In genomic region chr3:115624029-115624645, GRCh38 we compare ENCODE assay signal across 11 cellular contexts. TPM values are rescaled to one million over a fixed set of nuclear protein-coding genes. Genes with fewer than 3 reads are reported as not detected.
A peak's percentile ranks its signal among the peaks of the same experiment; 100 is the strongest.
DNase-seq lines count a peak whose midpoint lies in the region; ATAC-seq and TF ChIP-seq lines count a peak whose summit lies in the region.
"Had no signal": no experiment of that assay in that cellular context is flagged by ENCODE, and none has a peak within 500 bp of the region (broad histone marks: within the 10 kb centered on the region; RNA-seq: fewer than 3 reads in every experiment).

No MANE protein-coding gene starts in this region.

- no peak for TF ChIP-seq POLR2A in gastrocnemius medialis (IDR thresholded peaks at IDR 0.05)

- peaks cover 23% of the 10 kb centered on the region for H3K27me3 Mint-ChIP-seq in glutamatergic neuron (ENCODE audit: unreplicated experiment)

- in situ Hi-C loops in gastrocnemius medialis (cut with MboI; ENCODE audit: low sequenced_read_pairs in 4 of 4), result no loop called here

- peak; percentile 20 for DNase-seq in NCI-H2227 (lab: John Stamatoyannopoulos, UW; ENCODE audit: unreplicated experiment)
- DNase-seq in NCI-H2227 treated with DMSO at 0.1 percent for 48 hours (lab: John Stamatoyannopoulos, UW), result no peak
- DNase-seq in glutamatergic neuron, result peak; percentile 64
- DNase-seq in gastrocnemius medialis, result no peak
- DNase-seq in stimulated activated CD4-positive, alpha-beta T cell treated with anti-CD3 and anti-CD28 coated beads, Interleukin-4, amount 100 ng/mL, for 24 hours, result no peak
- DNase-seq in RWPE1 (ENCODE audit: low spot score), result no peak
- no peak for DNase-seq in COLO829 (ENCODE audit: low spot score)
- DNase-seq: Kasumi-1 had no signal

- TF ChIP-seq CTCF in glutamatergic neuron (IDR thresholded peaks at IDR 0.05; ENCODE audit: partially characterized antibody, unreplicated experiment) (no peak), gastrocnemius medialis (IDR thresholded peaks at IDR 0.05 in 4 of 5, conservative IDR thresholded peaks at IDR 0.05 in 1 of 5) (no peak), RWPE1 (conservative IDR thresholded peaks at IDR 0.05; ENCODE audit: low read depth) (no peak)

- ATAC-seq in SK-N-SH treated with all-trans-retinoic acid at 6 μM for 48 hours (peak; percentile 23), gastrocnemius medialis (no peak)

- peak overlapping the region; percentile 99 for H3K27ac Mint-ChIP-seq in glutamatergic neuron (ENCODE audit: unreplicated experiment)
- H3K27ac Mint-ChIP-seq: T-helper 2 cell treated with Interferon-gamma antibody and Interleukin-4, amounts not matched to agents 5 μg/mL and 100 μg/mL, for 36 hours had no signal

- peaks cover 16% of the 10 kb centered on the region for H3K4me1 Mint-ChIP-seq in glutamatergic neuron (ENCODE audit: low read depth, unreplicated experiment)

- no peaks in the 10 kb centered on the region for H3K36me3 ChIP-seq in gastrocnemius medialis

- H3K9me3 Mint-ChIP-seq in glutamatergic neuron (ENCODE audit: unreplicated experiment), result peaks cover 29% of the 10 kb centered on the region
- H3K9me3 Mint-ChIP-seq: T-helper 2 cell treated with Interferon-gamma antibody and Interleukin-4, amounts not matched to agents 5 μg/mL and 100 μg/mL, for 36 hours had no signal

- H3K4me3 Mint-ChIP-seq in glutamatergic neuron (ENCODE audit: unreplicated experiment), result no peak overlapping the region
- H3K4me3 Mint-ChIP-seq: T-helper 2 cell treated with Interferon-gamma antibody and Interleukin-4, amounts not matched to agents 5 μg/mL and 100 μg/mL, for 36 hours had no signal

- no peaks in the 10 kb centered on the region for H3K9me3 ChIP-seq in gastrocnemius medialis

- H3K27me3 ChIP-seq in gastrocnemius medialis, result peaks cover 5 to 12% (median 11%) of the 10 kb centered on the region in 3 donors

- CTCF ChIA-PET in RWPE1 (lab: Yijun Ruan, JAX), result interaction anchor here (0.5 kb wide), 1 partner anchor 522 kb away, joined by 3 read pairs; no protein-coding TSS in a partner anchor

- POLR2A ChIA-PET in RWPE1 (lab: Yijun Ruan, JAX; ENCODE audit: low non-redundant PET), result no interaction called here

- no peaks in the 10 kb centered on the region for H3K36me3 Mint-ChIP-seq in glutamatergic neuron (ENCODE audit: unreplicated experiment)

- peak overlapping the region in 3 of 4 donors; percentile 21 to 36 (median 23) for H3K4me3 ChIP-seq in gastrocnemius medialis

- no peak overlapping the region for H3K27ac ChIP-seq in gastrocnemius medialis
- H3K27ac ChIP-seq in RWPE1, result no peak overlapping the region
- H3K27ac ChIP-seq: skin epidermis had no signal

- intact Hi-C loops in gastrocnemius medialis (cut with DNase I; ENCODE audit: low total_unique reads), result no loop called here

- H3K4me1 ChIP-seq in gastrocnemius medialis, result peaks cover 4 to 5% of the 10 kb centered on the region in 2 donors

TF ChIP-seq in SK-N-SH treated with all-trans-retinoic acid at 6 μM for 48 hours, 23 proteins besides CTCF, POLR2A, EP300 and RAD21:
- TF ChIP-seq POU6F1 (CRISPR knock-in tag; IDR thresholded peaks at IDR 0.05; ENCODE audit: borderline replicate concordance, low read depth) (no peak), ESRRG (CRISPR knock-in tag; IDR thresholded peaks at IDR 0.05) (no peak), CSRNP3 (CRISPR knock-in tag; IDR thresholded peaks at IDR 0.05) (no peak), SNAI2 (CRISPR knock-in tag; IDR thresholded peaks at IDR 0.05) (no peak), BACH2 (CRISPR knock-in tag; IDR thresholded peaks at IDR 0.05; ENCODE audit: borderline replicate concordance) (no peak), TCF4 (CRISPR knock-in tag; IDR thresholded peaks at IDR 0.05; ENCODE audit: borderline replicate concordance) (no peak), RARB (CRISPR knock-in tag; IDR thresholded peaks at IDR 0.05) (no peak), ZFP3 (CRISPR knock-in tag; IDR thresholded peaks at IDR 0.05) (no peak), CSDC2 (CRISPR knock-in tag; IDR thresholded peaks at IDR 0.05) (no peak), GLIS3 (CRISPR knock-in tag; IDR thresholded peaks at IDR 0.05) (no peak), CREB5 (CRISPR knock-in tag; IDR thresholded peaks at IDR 0.05; ENCODE audit: low read depth) (no peak), ISL1 (CRISPR knock-in tag; IDR thresholded peaks at IDR 0.05) (no peak), ARNTL (CRISPR knock-in tag; IDR thresholded peaks at IDR 0.05; ENCODE audit: borderline replicate concordance, low read depth) (no peak), ZNF70 (CRISPR knock-in tag; IDR thresholded peaks at IDR 0.05) (no peak), PATZ1 (CRISPR knock-in tag; IDR thresholded peaks at IDR 0.05; ENCODE audit: borderline replicate concordance) (no peak)

RNA-seq across cellular contexts. Expression of gene GAP43, which starts 0.8 kb away (rescaled TPM):
- total RNA-seq in glutamatergic neuron (ENCODE audit: unreplicated experiment) (684 TPM), gastrocnemius medialis (under 1 TPM in 1 of 4 donors, not detected in 3; 0.20 TPM)

Comparison
In these comparisons a context has a peak if more than half of its experiments do, and no peak if none do; other contexts are left out.
1. DNase-seq: peak in NCI-H2227 (single experiment) and glutamatergic neuron (single experiment); none in NCI-H2227 treated with DMSO at 0.1 percent for 48 hours (single experiment), gastrocnemius medialis (0 of 2), stimulated activated CD4-positive, alpha-beta T cell treated with anti-CD3 and anti-CD28 coated beads, Interleukin-4, amount 100 ng/mL, for 24 hours (single experiment), RWPE1 (single experiment) and COLO829 (single experiment).
2. RNA of gene GAP43, which starts 0.8 kb away (total RNA-seq): 684 TPM in glutamatergic neuron (single experiment); 0.20 TPM in gastrocnemius medialis; every median in the first group is over 100 times any median in the second.